In the genomic region with DNA sequence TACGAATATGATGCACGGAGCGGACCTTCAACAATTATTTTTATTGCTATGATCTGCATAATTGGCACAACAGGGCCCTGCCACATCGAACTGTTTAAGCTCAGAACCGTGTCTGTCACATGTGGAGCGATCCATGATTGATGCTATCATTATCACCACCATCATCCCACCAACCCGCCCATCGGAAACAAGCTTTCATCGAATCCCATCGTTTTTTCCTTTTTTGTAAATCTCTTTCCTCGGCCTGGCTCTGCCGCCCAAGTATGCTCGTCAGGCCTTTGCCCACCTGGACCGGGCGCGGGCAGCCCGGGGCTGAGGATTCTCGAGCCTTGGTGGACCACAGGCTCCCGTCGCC, we compare ENCODE assay signal across 9 cellular contexts. TPM values are rescaled to one million over a fixed set of nuclear protein-coding genes. Genes with fewer than 3 reads are reported as not detected.
DNase-seq lines count a peak whose midpoint lies in the region; ATAC-seq and TF ChIP-seq lines count a peak whose summit lies in the region.
"Had no signal": no experiment of that assay in that cellular context is flagged by ENCODE, and none has a peak within 500 bp of the region (broad histone marks: within the 10 kb centered on the region; RNA-seq: fewer than 3 reads in every experiment).

No MANE protein-coding gene starts in this region.

- H3K36me3 Mint-ChIP-seq in neural crest cell (ENCODE audit: low read depth) = no peaks in the 10 kb centered on the region

- peaks cover 15% of the 10 kb centered on the region for H3K4me1 Mint-ChIP-seq in neural crest cell

- H3K27me3 Mint-ChIP-seq in neural crest cell (ENCODE audit: low read depth) = no peaks in the 10 kb centered on the region

- 8 to 13% (median 10%) methylated on average over 18 to 20 of the region's 20 CpGs for WGBS in adrenal gland, 4 donors

- TF ChIP-seq CTCF in cardiac fibroblast (IDR thresholded peaks at IDR 0.05; ENCODE audit: low read depth, low read length) (no peak), neural crest cell (conservative IDR thresholded peaks at IDR 0.05) (no peak), adrenal gland (IDR thresholded peaks at IDR 0.05) (no peak)

- H3K27me3 ChIP-seq in adrenal gland = no peaks in the 10 kb centered on the region

- H3K4me1 ChIP-seq in ES-I3 (ENCODE audit: insufficient read depth, low read length) = no peaks in the 10 kb centered on the region
- H3K4me1 ChIP-seq in adrenal gland (replicated peaks in 1 of 2) = peaks cover 10 to 13% of the 10 kb centered on the region in 2 donors

- ATAC-seq in HG03108 (IDR thresholded peaks at IDR 0.05; ENCODE audit: unreplicated experiment) = peak; percentile 1

- peaks cover 8% of the 10 kb centered on the region; the same call in 1 of the 2 replicates for H3K36me3 ChIP-seq in ES-I3 (ENCODE audit: insufficient read depth, low read length)
- H3K36me3 ChIP-seq in adrenal gland (replicated peaks in 1 of 2) = peaks cover 0 to 23% of the 10 kb centered on the region in 2 donors

- no peak overlapping the region for H3K27ac ChIP-seq in adrenal gland

- H3K4me3 ChIP-seq in cardiac fibroblast (replicated peaks in 1 of 2; ENCODE audit: low read depth in 2 of 2, low read length in 2 of 2) = peak overlapping the region; percentile 36 to 49
- peak overlapping the region in 1 of 4 donors; percentile 43 for H3K4me3 ChIP-seq in adrenal gland

- no peak for TF ChIP-seq POLR2A in adrenal gland (IDR thresholded peaks at IDR 0.05)

- intact Hi-C loops in adrenal gland (cut with DNase I) = no loop called here

- no peak overlapping the region for H3K27ac Mint-ChIP-seq in neural crest cell (ENCODE audit: unreplicated experiment)

- H3K9me3 ChIP-seq in ES-I3 (ENCODE audit: control insufficient read depth, insufficient read depth, low read length) (no peaks in the 10 kb centered on the region), adrenal gland (replicated peaks in 1 of 3) (no peaks in the 10 kb centered on the region)

- peak overlapping the region; percentile 29; the same call in 1 of the 2 replicates for H3K9ac ChIP-seq in ES-I3 (ENCODE audit: low read depth, low read length)

- DNase-seq in cardiac fibroblast (ENCODE audit: low read depth in 2 of 2) (no peak), neural crest cell (ENCODE audit: low read depth, low spot score) (no peak), adrenal gland (no peak), NCI-H524 (lab: John Stamatoyannopoulos, UW) (no peak), germinal center (ENCODE audit: low spot score) (no peak), putamen (ENCODE audit: low spot score) (no peak)

- H3K9me3 Mint-ChIP-seq in neural crest cell = no peaks in the 10 kb centered on the region

- peak overlapping the region; percentile 99 for H3K4me3 Mint-ChIP-seq in neural crest cell

RNA-seq across cellular contexts. Expression of gene DCAF15, which starts 0.5 kb away (rescaled TPM):
- total RNA-seq in neural crest cell (83.5 and 85.6 TPM in 2 replicates), adrenal gland (10 to 100 TPM in 6 of 8 donors, 1 to 10 TPM in 2; 7.6 to 22.8 (median 12.8) TPM)
- 100 to 1,000 TPM in 1 of 3 donors, 10 to 100 TPM in 1, 1 to 10 TPM in 1; 6.7 to 147 (median 54.1) TPM for polyA plus RNA-seq in adrenal gland

RNA-seq across cellular contexts. Expression of gene PODNL1, which starts 13.6 kb away (rescaled TPM):
- total RNA-seq in neural crest cell = 0.14 and 0.42 TPM in 2 replicates
- 1 to 10 TPM in 1 of 8 donors, under 1 TPM in 5, not detected in 2; 0.35 to 2.1 (median 0.52) TPM for total RNA-seq in adrenal gland
- 1 to 10 TPM in 2 of 3 donors, under 1 TPM in 1; 0.15 to 1.7 (median 1.1) TPM for polyA plus RNA-seq in adrenal gland
- total RNA-seq: omental fat pad had no signal

RNA-seq across cellular contexts. Expression of gene CC2D1A, which starts 45.8 kb away (rescaled TPM):
- total RNA-seq in neural crest cell = 31.7 and 32.4 TPM in 2 replicates
- 10 to 100 TPM; 17.8 to 38.4 (median 31.1) TPM for total RNA-seq in adrenal gland
- 100 to 1,000 TPM in 1 of 3 donors, 10 to 100 TPM in 2; 10.8 to 125 (median 68.1) TPM for polyA plus RNA-seq in adrenal gland

RNA-seq across cellular contexts. Expression of gene BRME1, which starts 45.9 kb away (rescaled TPM):
- total RNA-seq in neural crest cell = 15.0 and 15.1 TPM in 2 replicates
- total RNA-seq in adrenal gland = 1 to 10 TPM in 3 of 8 donors, under 1 TPM in 4, not detected in 1; 0.21 to 1.8 (median 0.97) TPM
- polyA plus RNA-seq in adrenal gland = 1 to 10 TPM in 2 of 3 donors, under 1 TPM in 1; 0.26 to 4.5 (median 4.1) TPM

RNA-seq across cellular contexts. Expression of gene RFX1, which starts 54.3 kb away (rescaled TPM):
- total RNA-seq in neural crest cell (17.6 and 19.9 TPM in 2 replicates), adrenal gland (10 to 100 TPM in 3 of 8 donors, 1 to 10 TPM in 5; 5.6 to 21.4 (median 8.3) TPM)
- polyA plus RNA-seq in adrenal gland = 10 to 100 TPM in 1 of 3 donors, 1 to 10 TPM in 2; 1.4 to 15.4 (median 6.8) TPM
